11 cellular contexts compared by ENCODE assay signal in the genomic region with DNA sequence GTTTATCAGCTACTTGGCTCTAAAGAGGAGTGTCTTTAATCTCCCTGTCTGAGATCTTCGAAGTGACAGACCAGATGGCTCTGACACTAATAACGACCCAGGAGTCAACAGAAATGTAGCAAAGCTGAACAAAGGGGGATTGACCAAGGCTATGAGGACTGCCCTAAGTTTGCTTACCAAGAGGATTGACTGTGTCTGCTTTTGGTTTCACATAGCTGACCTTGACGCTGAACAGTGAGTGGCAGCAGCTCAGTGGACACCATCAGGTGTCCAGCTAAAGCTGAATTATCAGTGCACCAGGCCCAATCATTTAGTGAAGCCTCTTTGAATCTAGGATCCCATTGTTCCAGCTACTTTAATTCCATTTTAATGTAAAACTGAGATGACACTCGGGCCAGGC.
A peak's percentile ranks its signal among the peaks of the same experiment; 100 is the strongest.
DNase-seq lines count a peak whose midpoint lies in the region; ATAC-seq, FAIRE-seq and TF ChIP-seq lines count a peak whose summit lies in the region.
"Had no signal": no experiment of that assay in that cellular context is flagged by ENCODE, and none has a peak within 500 bp of the region (broad histone marks: within the 10 kb centered on the region; RNA-seq: fewer than 3 reads in every experiment).

No MANE protein-coding gene starts in this region.

- H3K23me2 ChIP-seq in H1 (ENCODE audit: low read depth, low read length) = no peaks in the 10 kb centered on the region

- no peak overlapping the region for H4K5ac ChIP-seq in H1 (ENCODE audit: insufficient read length, low read depth, low read length)

- no peak overlapping the region for H4K8ac ChIP-seq in H1 (ENCODE audit: extremely low read depth, insufficient read depth, low read length)

- H3K56ac ChIP-seq in H1 (replicated peaks; ENCODE audit: insufficient read length, low read depth, low read length) = no peak overlapping the region

- intact Hi-C loops in transverse colon (cut with DNase I; ENCODE audit: low total_unique reads) = no loop called here

- H3K9ac ChIP-seq in MM.1S (ENCODE audit: low read length) (no peak overlapping the region), H1 (replicated peaks in 1 of 4; ENCODE audit: extremely low read depth in 1 of 4, low read depth in 3 of 4, low read length in 3 of 4) (no peak overlapping the region)

- H2BK15ac ChIP-seq in H1 (ENCODE audit: low read length) = no peak overlapping the region

- H2BK12ac ChIP-seq in H1 (ENCODE audit: low read depth, low read length) = peak overlapping the region; percentile 35

- peaks cover 4% of the 10 kb centered on the region; the same call in 1 of the 2 replicates for H3K4me1 ChIP-seq in MM.1S (ENCODE audit: low read length)
- peaks cover 0 to 14% (median 7%) of the 10 kb centered on the region in 4 experiments; a peak in 3 of 7 replicates for H3K4me1 ChIP-seq in H1 (replicated peaks in 1 of 4; ENCODE audit: control insufficient read depth in 3 of 4, insufficient read depth in 4 of 4, low read length in 3 of 4)
- no peaks in the 10 kb centered on the region for H3K4me1 ChIP-seq in transverse colon

- H2AK5ac ChIP-seq in H1 (ENCODE audit: low read depth, low read length) = peak overlapping the region; percentile 28; the same call in 1 of the 2 replicates

- CTCF ChIA-PET in H1 (lab: Charles Lee; ENCODE audit: partially characterized antibody) = interaction anchor here (0.6 to 2.9 kb wide), 45 partner anchors 8 to 1925 kb away, joined by 3 to 44 read pairs (median 4); no protein-coding TSS in a partner anchor

- H3K23ac ChIP-seq in H1 (ENCODE audit: insufficient read length) = no peak overlapping the region

- no peak for TF ChIP-seq POLR2A in H1 (IDR thresholded peaks at IDR 0.05; ENCODE audit: control extremely low read depth in 1 of 2, low read depth in 2 of 2, low read length in 2 of 2)
- no peak for TF ChIP-seq POLR2A in transverse colon (IDR thresholded peaks at IDR 0.05)

- H3K14ac ChIP-seq in H1 (ENCODE audit: insufficient read length) = no peak overlapping the region

- POLR2A ChIA-PET in H1 (lab: Charles Lee; ENCODE audit: partially characterized antibody) = interaction anchor here (0.6 kb wide), 1 partner anchor 119 kb away, joined by 4 read pairs; no protein-coding TSS in a partner anchor

- H3K79me2 ChIP-seq in MM.1S (ENCODE audit: low read length) (no peaks in the 10 kb centered on the region), H1 (ENCODE audit: control insufficient read depth in 1 of 2, insufficient read depth in 2 of 2, low read length in 2 of 2) (no peaks in the 10 kb centered on the region)

- H3K9me3 ChIP-seq in MM.1S (replicated peaks; ENCODE audit: insufficient read depth, low read length) (no peaks in the 10 kb centered on the region), H1 (ENCODE audit: insufficient read depth in 2 of 2, low read depth in 1 of 2, low read length in 1 of 2) (no peaks in the 10 kb centered on the region), transverse colon (no peaks in the 10 kb centered on the region)

- H3K9me2 ChIP-seq in MM.1S (replicated peaks; ENCODE audit: insufficient read depth, low read length) = no peaks in the 10 kb centered on the region

- 0 out of 2 replicates have a peak overlapping the region, but pooled peaks have one; percentile 24 for H2BK20ac ChIP-seq in H1 (ENCODE audit: low read length)

- H3K36me3 ChIP-seq in MM.1S (replicated peaks; ENCODE audit: insufficient read depth, low read length) (no peaks in the 10 kb centered on the region), H1 (ENCODE audit: control insufficient read depth in 2 of 4, insufficient read depth in 4 of 4, low read length in 3 of 4) (no peaks in the 10 kb centered on the region), transverse colon (no peaks in the 10 kb centered on the region)

- no peak for TF ChIP-seq RAD21 in H1 (IDR thresholded peaks at IDR 0.05 in 1 of 2, conservative IDR thresholded peaks at IDR 0.05 in 1 of 2; ENCODE audit: low read depth in 2 of 2, low read length in 2 of 2)

- ATAC-seq in GM21723 (IDR thresholded peaks at IDR 0.05; ENCODE audit: unreplicated experiment) = peak; percentile 9

- 75% methylated on average over 4 of the region's 4 CpGs; no CpG with 5 or more reads in 1 of the 2 experiments for WGBS in H1 (ENCODE audit: extremely low coverage in 1 of 2, insufficient coverage in 1 of 2, insufficient read length in 1 of 2, insufficient replicate concordance in 2 of 2, low coverage in 1 of 2, low lambda C conversion rate in 2 of 2, missing lambda C conversion rate in 1 of 2), 2 experiments
- 49% methylated on average over 4 of the region's 4 CpGs; no CpG with 5 or more reads in 1 of the 2 donors for WGBS in transverse colon (ENCODE audit: low coverage in 1 of 2), 2 donors

- H3K4ac ChIP-seq in H1 (replicated peaks; ENCODE audit: insufficient read length, low read depth, low read length) = no peak overlapping the region

- H4K91ac ChIP-seq in H1 (replicated peaks; ENCODE audit: insufficient read length, low read length) = no peak overlapping the region

- H2BK120ac ChIP-seq in H1 (replicated peaks; ENCODE audit: low read depth, low read length) = no peak overlapping the region

- TF ChIP-seq EP300 in H1 (IDR thresholded peaks at IDR 0.05; ENCODE audit: borderline replicate concordance in 1 of 2, low read depth in 2 of 2, low read length in 2 of 2) (no peak), transverse colon (IDR thresholded peaks at IDR 0.05; ENCODE audit: low read depth) (no peak)

- H3K4me2 ChIP-seq in MM.1S (ENCODE audit: low read depth, low read length) (0 out of 2 replicates have a peak overlapping the region, but pooled peaks have one; percentile 16), H1 (ENCODE audit: insufficient read depth in 1 of 2, low read depth in 2 of 2, low read length in 2 of 2) (no peak overlapping the region; a peak in 1 of 4 replicates)
- H3K4me2 ChIP-seq: PC-9 had no signal

- peak; percentile 4 for DNase-seq in G401 (ENCODE audit: low spot score)
- peak; percentile 31 for DNase-seq in MM.1S
- no peak for DNase-seq in H1 (ENCODE audit: low read depth in 1 of 2, low spot score in 2 of 2)
- no peak for DNase-seq in putamen (ENCODE audit: low spot score)
- no peak for DNase-seq in activated CD4-positive, alpha-beta T cell treated with anti-CD3 and anti-CD28 coated beads for 4 hours
- DNase-seq in GM19240 (ENCODE audit: insufficient read length, low spot score) = no peak
- no peak for DNase-seq in transverse colon
- DNase-seq: DMS79 had no signal

- in situ Hi-C loops in G401 (cut with HindIII; ENCODE audit: low sequenced_read_pairs) (no loop called here), transverse colon (cut with MboI; ENCODE audit: low pct_ligation_motif_present in 1 of 4, low pct_unique_long_range_greater_than_20kb in 1 of 4, low sequenced_read_pairs in 3 of 4) (no loop called here)

- H4K20me1 ChIP-seq in MM.1S (ENCODE audit: insufficient read depth, low read length) (no peaks in the 10 kb centered on the region), H1 (replicated peaks in 1 of 2; ENCODE audit: control insufficient read depth in 1 of 2, insufficient read depth in 2 of 2, low read length in 2 of 2) (no peaks in the 10 kb centered on the region)

- no peaks in the 10 kb centered on the region for H3F3A ChIP-seq in MM.1S (ENCODE audit: insufficient read depth, low read length)

- TF ChIP-seq CTCF in MM.1S (IDR thresholded peaks at IDR 0.05; ENCODE audit: low read length) = no peak
- no peak for TF ChIP-seq CTCF in H1 (IDR thresholded peaks at IDR 0.05; ENCODE audit: control extremely low read depth in 1 of 3, insufficient read depth in 1 of 3, low read depth in 1 of 3, low read length in 3 of 3)
- no peak for TF ChIP-seq CTCF in transverse colon (IDR thresholded peaks at IDR 0.05)

- H3K4me3 ChIP-seq in MM.1S (ENCODE audit: low read length) (no peak overlapping the region), H1 (ENCODE audit: extremely low read depth in 1 of 4, insufficient read depth in 2 of 4, low read depth in 3 of 4, low read length in 4 of 4) (no peak overlapping the region), transverse colon (no peak overlapping the region)
- H3K4me3 ChIP-seq: PC-9, SK-N-MC had no signal

- FAIRE-seq in H1 (lab: Jason Lieb, UNC) = peak; percentile 7

- H3K27me3 ChIP-seq in MM.1S (replicated peaks; ENCODE audit: insufficient read depth, low read length) (no peaks in the 10 kb centered on the region), H1 (replicated peaks in 1 of 4; ENCODE audit: control insufficient read depth in 3 of 4, extremely low read depth in 1 of 4, insufficient read depth in 3 of 4, low read length in 3 of 4) (no peaks in the 10 kb centered on the region), transverse colon (no peaks in the 10 kb centered on the region)

- H3K27ac ChIP-seq in MM.1S (ENCODE audit: low read length) = no peak overlapping the region
- no peak overlapping the region for H3K27ac ChIP-seq in H1 (ENCODE audit: low read depth, low read length)
- H3K27ac ChIP-seq in transverse colon = no peak overlapping the region
- H3K27ac ChIP-seq: PC-9, SK-N-MC had no signal

- H3K18ac ChIP-seq in H1 (ENCODE audit: extremely low read depth, low read length) = 0 out of 2 replicates have a peak overlapping the region, but pooled peaks have one; percentile 5

- H2BK5ac ChIP-seq in H1 (ENCODE audit: low read depth, low read length) = no peak overlapping the region

- H2AFZ ChIP-seq in MM.1S (ENCODE audit: low read length) (peak overlapping the region; percentile 46; the same call in 1 of the 2 replicates), H1 (ENCODE audit: low read length) (0 out of 2 replicates have a peak overlapping the region, but pooled peaks have one; percentile 39)
- H2AFZ ChIP-seq: PC-9 had no signal

- no peaks in the 10 kb centered on the region for H3K79me1 ChIP-seq in H1 (ENCODE audit: low read depth, low read length)

TF ChIP-seq in H1, 55 proteins besides CTCF, POLR2A, EP300 and RAD21:
- TF ChIP-seq NANOG (IDR thresholded peaks at IDR 0.05; ENCODE audit: insufficient read depth, low read depth, low read length, poor library complexity, severe bottlenecking) (no peak), SIX5 (IDR thresholded peaks at IDR 0.05; ENCODE audit: low read depth, low read length) (no peak), SP2 (IDR thresholded peaks at IDR 0.05; ENCODE audit: low read length) (no peak), PHF8 (conservative IDR thresholded peaks at IDR 0.05; ENCODE audit: low read depth, low read length) (no peak), EZH2 (IDR thresholded peaks at IDR 0.05; ENCODE audit: low read depth, low read length, severe bottlenecking) (no peak), SP4 (IDR thresholded peaks at IDR 0.05; ENCODE audit: low read length) (no peak), ZNF274 (IDR thresholded peaks at IDR 0.05; ENCODE audit: borderline replicate concordance, extremely low read depth, low read length) (no peak), JUND (IDR thresholded peaks at IDR 0.05; ENCODE audit: low read length) (no peak), YY1 (IDR thresholded peaks at IDR 0.05; ENCODE audit: low read depth, low read length) (no peak)
- TF ChIP-seq, protein P1, sequence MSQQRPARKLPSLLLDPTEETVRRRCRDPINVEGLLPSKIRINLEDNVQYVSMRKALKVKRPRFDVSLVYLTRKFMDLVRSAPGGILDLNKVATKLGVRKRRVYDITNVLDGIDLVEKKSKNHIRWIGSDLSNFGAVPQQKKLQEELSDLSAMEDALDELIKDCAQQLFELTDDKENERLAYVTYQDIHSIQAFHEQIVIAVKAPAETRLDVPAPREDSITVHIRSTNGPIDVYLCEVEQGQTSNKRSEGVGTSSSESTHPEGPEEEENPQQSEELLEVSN (IDR thresholded peaks at IDR 0.05) = no peak

Comparison
In these comparisons a context has a peak if more than half of its experiments do, and no peak if none do; other contexts are left out.
1. DNase-seq: peak in G401 (single experiment) and MM.1S (single experiment); none in H1 (0 of 2), putamen (single experiment), activated CD4-positive, alpha-beta T cell treated with anti-CD3 and anti-CD28 coated beads for 4 hours (0 of 2), GM19240 (single experiment) and transverse colon (single experiment).